1 cellular context compared by ENCODE assay signal in genomic region chr10:34474555-34474954, GRCh38.
TF ChIP-seq lines count a peak whose summit lies in the region.

No MANE protein-coding gene starts in this region.

TF ChIP-seq in A549, 52 proteins besides CTCF, POLR2A, EP300 and RAD21 (continued from another document):
- TF ChIP-seq ELK1 (IDR thresholded peaks at IDR 0.05; ENCODE audit: low read depth, low read length) (no peak), FOSL2 (IDR thresholded peaks at IDR 0.05) (no peak), FOSL2 (CRISPR knock-in tag; IDR thresholded peaks at IDR 0.05) (no peak), POLR2AphosphoS2 (conservative IDR thresholded peaks at IDR 0.05; ENCODE audit: low read length) (no peak), JUN (IDR thresholded peaks at IDR 0.05) (no peak), NFE2L2 (conservative IDR thresholded peaks at IDR 0.05; ENCODE audit: low read length) (no peak), BCL3 (IDR thresholded peaks at IDR 0.05) (no peak)
- TF ChIP-seq, protein P1, sequence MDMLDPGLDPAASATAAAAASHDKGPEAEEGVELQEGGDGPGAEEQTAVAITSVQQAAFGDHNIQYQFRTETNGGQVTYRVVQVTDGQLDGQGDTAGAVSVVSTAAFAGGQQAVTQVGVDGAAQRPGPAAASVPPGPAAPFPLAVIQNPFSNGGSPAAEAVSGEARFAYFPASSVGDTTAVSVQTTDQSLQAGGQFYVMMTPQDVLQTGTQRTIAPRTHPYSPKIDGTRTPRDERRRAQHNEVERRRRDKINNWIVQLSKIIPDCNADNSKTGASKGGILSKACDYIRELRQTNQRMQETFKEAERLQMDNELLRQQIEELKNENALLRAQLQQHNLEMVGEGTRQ (IDR thresholded peaks at IDR 0.05): no peak
